17 cellular contexts compared by ENCODE assay signal in genomic region chr5:172658391-172658790, GRCh38. TPM values are rescaled to one million over a fixed set of nuclear protein-coding genes. Genes with fewer than 3 reads are reported as not detected.
DNase-seq lines count a peak whose midpoint lies in the region; ATAC-seq, FAIRE-seq and TF ChIP-seq lines count a peak whose summit lies in the region.
"Had no signal": no experiment of that assay in that cellular context is flagged by ENCODE, and none has a peak within 500 bp of the region (broad histone marks: within the 10 kb centered on the region; RNA-seq: fewer than 3 reads in every experiment).

No MANE protein-coding gene starts in this region.

- H3K27me3 ChIP-seq in heart right ventricle (no peaks in the 10 kb centered on the region), gastroesophageal sphincter (no peaks in the 10 kb centered on the region), pancreas (no peaks in the 10 kb centered on the region)
- H3K27me3 ChIP-seq: testis had no signal

- DNase-seq in heart right ventricle = no peak
- DNase-seq in Right ventricle myocardium inferior (ENCODE audit: missing footprints) = no peak
- no peak for DNase-seq in pancreas
- no peak for DNase-seq in central memory CD4-positive, alpha-beta T cell
- no peak for DNase-seq in DMS53 treated with DMSO at 0.1 percent for 48 hours (lab: John Stamatoyannopoulos, UW; ENCODE audit: unreplicated experiment)
- DNase-seq in Ammon's horn (ENCODE audit: low spot score) = no peak
- DNase-seq: CD8-positive, alpha-beta memory T cell; NCI-H1105 treated with DMSO at 0.1 percent for 48 hours; NCI-H2171 treated with DMSO at 0.1 percent for 48 hours; RPMI8226; T-helper 1 cell; testis had no signal

- 55 to 63% methylated on average over 8 of the region's 8 CpGs for WGBS in heart right ventricle, 2 donors
- WGBS in gastroesophageal sphincter (ENCODE audit: low coverage in 1 of 2), 2 donors = 33 to 60% methylated on average over 1 of the region's 8 CpGs
- WGBS in pancreas, 2 donors = 82 to 85% methylated on average over 8 of the region's 8 CpGs
- WGBS in urinary bladder = 56% methylated on average over 8 of the region's 8 CpGs

- H3K36me3 ChIP-seq in heart right ventricle = peaks cover 0 to 51% (median 0%) of the 10 kb centered on the region in 9 donors
- peaks cover 0 to 9% of the 10 kb centered on the region in 2 donors for H3K36me3 ChIP-seq in gastroesophageal sphincter
- H3K36me3 ChIP-seq in pancreas = no peaks in the 10 kb centered on the region
- H3K36me3 ChIP-seq in urinary bladder (ENCODE audit: insufficient read depth) = no peaks in the 10 kb centered on the region

- H3K9me3 ChIP-seq in heart right ventricle (peaks cover 0 to 14% (median 0%) of the 10 kb centered on the region in 11 donors), gastroesophageal sphincter (peaks cover 0 to 11% (median 0%) of the 10 kb centered on the region in 3 donors), pancreas (no peaks in the 10 kb centered on the region)
- H3K9me3 ChIP-seq: A549, testis had no signal

- peaks cover 35 to 97% (median 67%) of the 10 kb centered on the region in 9 donors for H3K4me1 ChIP-seq in heart right ventricle
- H3K4me1 ChIP-seq in gastroesophageal sphincter = peaks cover 10 to 72% (median 28%) of the 10 kb centered on the region in 3 donors
- peaks cover 13 to 30% (median 26%) of the 10 kb centered on the region in 3 donors for H3K4me1 ChIP-seq in pancreas
- no peaks in the 10 kb centered on the region for H3K4me1 ChIP-seq in urinary bladder (ENCODE audit: insufficient read depth)

- H3K4me3 ChIP-seq in heart right ventricle (peak overlapping the region in 2 of 10 donors; percentile 5 to 23), gastroesophageal sphincter (no peak overlapping the region), pancreas (no peak overlapping the region), urinary bladder (ENCODE audit: low read depth, low read length) (no peak overlapping the region)
- H3K4me3 ChIP-seq: A549, testis had no signal

- TF ChIP-seq CTCF in heart right ventricle (IDR thresholded peaks at IDR 0.05) (no peak), gastroesophageal sphincter (IDR thresholded peaks at IDR 0.05) (no peak), pancreas (IDR thresholded peaks at IDR 0.05) (no peak)

- ATAC-seq in heart right ventricle = no peak
- ATAC-seq in Right ventricle myocardium inferior = no peak
- ATAC-seq in gastroesophageal sphincter = no peak
- ATAC-seq in pancreas = no peak
- ATAC-seq: activated CD4-positive, CD25-positive, alpha-beta regulatory T cell treated with anti-CD3 and anti-CD28 coated beads, Interleukin-2, amount 50 U/mL, for 24 hours had no signal

- TF ChIP-seq POLR2A in gastroesophageal sphincter (IDR thresholded peaks at IDR 0.05) = no peak

- H3K27ac ChIP-seq in heart right ventricle = peak overlapping the region; percentile 76 to 99 (median 91)
- peak overlapping the region; percentile 54 to 95 (median 90) for H3K27ac ChIP-seq in gastroesophageal sphincter
- H3K27ac ChIP-seq in pancreas = peak overlapping the region in 3 of 4 donors; percentile 47 to 67 (median 66)
- H3K27ac ChIP-seq in urinary bladder (ENCODE audit: low read depth) = peak overlapping the region; percentile 12
- H3K27ac ChIP-seq: A549 had no signal

- TF ChIP-seq EP300 in gastroesophageal sphincter (IDR thresholded peaks at IDR 0.05) = no peak

- no peak for FAIRE-seq in pancreas (lab: Jason Lieb, UNC)
- FAIRE-seq: A549, frontal cortex had no signal

- intact Hi-C loops in heart right ventricle (cut with DNase I) (no loop called here), Right ventricle myocardium inferior (cut with DNase I) (no loop called here), pancreas (cut with DNase I) (no loop called here)

RNA-seq across cellular contexts. Expression of gene NEURL1B, which starts 17.3 kb away (rescaled TPM):
- total RNA-seq in heart right ventricle (10 to 100 TPM; 14.4 to 45.8 (median 21.6) TPM), Right ventricle myocardium inferior (37.1 TPM), gastroesophageal sphincter (10 to 100 TPM; 21.7 to 59.9 (median 41.5) TPM), pancreas (1 to 10 TPM; 2.8 to 7.8 (median 4.2) TPM), urinary bladder (52.4 TPM)
- polyA plus RNA-seq in heart right ventricle (10 to 100 TPM; 16.7 to 29.1 TPM), pancreas (1 to 10 TPM; 3.4 to 4.5 TPM), urinary bladder (51.9 TPM)
- polyA plus RNA-seq: CD8-positive, alpha-beta memory T cell had no signal

Comparison
In these comparisons a context has a peak if more than half of its experiments do, and no peak if none do; other contexts are left out.
1. H3K27ac ChIP-seq: peak in every context shown above with its lines; median percentile 91 in heart right ventricle; 90 in gastroesophageal sphincter; 66 in pancreas; 12 in urinary bladder.